ENCODE assay signal across 17 cellular contexts in the genomic region with DNA sequence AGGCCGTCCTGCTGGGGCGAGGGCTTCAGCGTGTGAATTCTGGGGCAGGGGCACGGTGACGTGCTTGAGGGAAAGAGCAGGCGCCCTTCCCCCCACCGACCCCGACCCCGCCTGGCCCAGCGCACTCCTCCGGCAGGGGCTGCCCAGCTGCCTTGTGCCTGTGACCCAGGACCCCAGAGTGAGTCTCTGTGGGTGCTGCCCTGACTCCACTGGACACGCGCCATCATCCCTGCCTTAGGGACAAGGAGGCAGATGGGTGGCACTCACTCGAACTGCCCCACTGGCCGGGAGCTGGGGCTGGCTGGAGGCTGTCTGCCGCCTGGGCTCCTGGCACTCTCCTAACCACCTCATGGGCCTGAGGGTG.
"Had no signal": no experiment of that assay in that cellular context is flagged by ENCODE, and none has a peak within 500 bp of the region (broad histone marks: within the 10 kb centered on the region; RNA-seq: fewer than 3 reads in every experiment).

No MANE protein-coding gene starts in this region.

- H3K4me3 ChIP-seq: colonic mucosa, gastrocnemius medialis, heart right ventricle, spleen had no signal

- H3K4me1 ChIP-seq: colonic mucosa, gastrocnemius medialis, heart right ventricle, spleen had no signal

- H3K36me3 ChIP-seq: brain microvascular endothelial cell, colonic mucosa, gastrocnemius medialis, heart right ventricle, spleen had no signal

- H3K27ac Mint-ChIP-seq: immature natural killer cell; mesothelial cell of epicardium; natural killer cell treated with Interleukin-12 subunit alpha and Interleukin-12 subunit beta and Interleukin-15 and Interleukin-18, amount 100 ng/mL, for 72 hours; stimulated activated memory B cell treated with anti-CD40 and anti-IgM and Interleukin-4, amounts not matched to agents 10 μg/mL and 1 μg/mL and 100 μg/mL, for 72 hours had no signal

- H3K4me1 Mint-ChIP-seq: central memory CD8-positive, alpha-beta T cell; immature natural killer cell; mesothelial cell of epicardium had no signal

- H3K27ac ChIP-seq: brain microvascular endothelial cell, colonic mucosa, gastrocnemius medialis, heart right ventricle, spleen had no signal

- ATAC-seq: activated T-cell treated with anti-CD3 and anti-CD28 coated beads, Interleukin-2, amount 50 U/mL, for 4 hours; esophagus mucosa; gastrocnemius medialis; heart right ventricle; natural killer cell treated with Interleukin-12 subunit alpha and Interleukin-12 subunit beta and Interleukin-15 and Interleukin-18, amount 100 ng/mL, for 72 hours; stimulated activated memory B cell treated with anti-CD40 and anti-IgM and Interleukin-4, amounts not matched to agents 10 μg/mL and 1 μg/mL and 100 μg/mL, for 72 hours had no signal

- H3K9me3 ChIP-seq: colonic mucosa, gastrocnemius medialis, heart right ventricle, spleen had no signal

- H3K4me3 Mint-ChIP-seq: activated naive CD4-positive, alpha-beta T cell treated with anti-CD3 and anti-CD28 coated beads for 36 hours; activated T-cell treated with anti-CD3 and anti-CD28 coated beads, Interleukin-2, amount 50 U/mL, for 4 hours; central memory CD8-positive, alpha-beta T cell; immature natural killer cell; mesothelial cell of epicardium; natural killer cell treated with Interleukin-12 subunit alpha and Interleukin-12 subunit beta and Interleukin-15 and Interleukin-18, amount 100 ng/mL, for 72 hours; stimulated activated memory B cell treated with anti-CD40 and anti-IgM and Interleukin-4, amounts not matched to agents 10 μg/mL and 1 μg/mL and 100 μg/mL, for 72 hours had no signal

- H3K36me3 Mint-ChIP-seq: immature natural killer cell; mesothelial cell of epicardium; natural killer cell treated with Interleukin-12 subunit alpha and Interleukin-12 subunit beta and Interleukin-15 and Interleukin-18, amount 100 ng/mL, for 72 hours; stimulated activated memory B cell treated with anti-CD40 and anti-IgM and Interleukin-4, amounts not matched to agents 10 μg/mL and 1 μg/mL and 100 μg/mL, for 72 hours had no signal

- DNase-seq: activated CD4-positive, alpha-beta T cell treated with anti-CD3 and anti-CD28 coated beads for 1 hour; activated CD4-positive, alpha-beta T cell treated with anti-CD3 and anti-CD28 coated beads, Interleukin-2, amount 50 U/mL, for 4 hours; activated naive CD4-positive, alpha-beta T cell treated with anti-CD3 and anti-CD28 coated beads for 36 hours; activated T-cell treated with anti-CD3 and anti-CD28 coated beads, Interleukin-2, amount 50 U/mL, for 4 hours; brain microvascular endothelial cell; gastrocnemius medialis; heart right ventricle; immature natural killer cell; spleen; stimulated activated CD4-positive, alpha-beta T cell treated with anti-CD3 and anti-CD28 coated beads, Interleukin-4, amount 100 ng/mL, for 4 hours; T1000 had no signal

- H3K9me3 Mint-ChIP-seq: activated naive CD4-positive, alpha-beta T cell treated with anti-CD3 and anti-CD28 coated beads for 36 hours; activated T-cell treated with anti-CD3 and anti-CD28 coated beads, Interleukin-2, amount 50 U/mL, for 4 hours; central memory CD8-positive, alpha-beta T cell; immature natural killer cell; mesothelial cell of epicardium; natural killer cell treated with Interleukin-12 subunit alpha and Interleukin-12 subunit beta and Interleukin-15 and Interleukin-18, amount 100 ng/mL, for 72 hours; stimulated activated memory B cell treated with anti-CD40 and anti-IgM and Interleukin-4, amounts not matched to agents 10 μg/mL and 1 μg/mL and 100 μg/mL, for 72 hours had no signal
